Comparison of ENCODE assay signal across 18 cellular contexts in the genomic region with DNA sequence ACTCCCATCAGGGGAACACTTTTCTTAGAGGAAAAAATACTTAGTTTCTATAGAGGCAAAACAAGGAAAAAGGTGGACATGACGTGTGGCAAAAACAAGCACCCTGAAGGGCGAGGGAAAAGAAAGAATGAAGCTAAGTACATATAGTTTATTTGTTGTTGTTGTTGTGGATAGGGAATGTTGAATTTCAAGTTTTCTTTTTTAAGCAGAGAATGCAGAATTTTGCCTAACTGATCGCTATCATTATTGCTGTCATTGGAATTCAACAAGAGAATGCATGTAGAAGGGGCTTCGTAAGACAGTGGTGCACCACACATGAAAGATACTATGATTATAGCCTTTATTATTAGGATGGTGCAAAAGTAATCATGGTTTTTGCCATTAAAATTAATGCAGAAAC.
DNase-seq lines count a peak whose midpoint lies in the region; TF ChIP-seq lines count a peak whose summit lies in the region.
"Had no signal": no experiment of that assay in that cellular context is flagged by ENCODE, and none has a peak within 500 bp of the region (broad histone marks: within the 10 kb centered on the region; RNA-seq: fewer than 3 reads in every experiment).

No MANE protein-coding gene starts in this region.

- H3K4me1 ChIP-seq in endodermal cell (ENCODE audit: control insufficient read depth, insufficient read depth, low read length), result peaks cover 9% of the 10 kb centered on the region
- H3K4me1 ChIP-seq in effector memory CD4-positive, alpha-beta T cell (ENCODE audit: control insufficient read depth, insufficient read depth, low read length, poor library complexity, severe bottlenecking), result no peaks in the 10 kb centered on the region
- H3K4me1 ChIP-seq: BLaER1 had no signal

- DNase-seq in activated CD4-positive, alpha-beta T cell treated with anti-CD3 and anti-CD28 coated beads, Interleukin-2, amount 10 ng/mL, durations not matched to agents 24 days and 14 days, result peak; percentile 7
- DNase-seq in activated CD4-positive, alpha-beta T cell treated with anti-CD3 and anti-CD28 coated beads, Interleukin-2, amount 50 U/mL, for 48 hours, result no peak
- no peak for DNase-seq in endodermal cell
- no peak for DNase-seq in progenitor cell of endocrine pancreas (ENCODE audit: low spot score, unreplicated experiment)
- no peak for DNase-seq in SW 1271 (lab: John Stamatoyannopoulos, UW)
- no peak for DNase-seq in effector memory CD4-positive, alpha-beta T cell
- DNase-seq in SK-N-DZ (ENCODE audit: low spot score), result no peak
- DNase-seq: CD4-positive, CD25-positive, alpha-beta regulatory T cell; CD8-positive, alpha-beta T cell; DMS 273 treated with DMSO at 0.1 percent for 48 hours; DMS79; GDM1; H9 had no signal

- 86 to 89% methylated on average over 4 of the region's 4 CpGs for WGBS in endodermal cell (ENCODE audit: insufficient coverage in 1 of 2, insufficient read length in 1 of 2), 2 experiments

- H3K9me3 ChIP-seq in endodermal cell (ENCODE audit: control insufficient read depth, low read length), result peaks cover 14% of the 10 kb centered on the region
- no peaks in the 10 kb centered on the region for H3K9me3 ChIP-seq in effector memory CD4-positive, alpha-beta T cell (ENCODE audit: control insufficient read depth, low read length)
- H3K9me3 ChIP-seq: BLaER1 had no signal

- H3K36me3 ChIP-seq in endodermal cell (ENCODE audit: control insufficient read depth, insufficient read depth, low read length), result no peaks in the 10 kb centered on the region
- no peaks in the 10 kb centered on the region for H3K36me3 ChIP-seq in effector memory CD4-positive, alpha-beta T cell (ENCODE audit: control insufficient read depth, insufficient read depth, low read length)
- H3K36me3 ChIP-seq: BLaER1 had no signal

- H3K4me1 Mint-ChIP-seq in activated CD4-positive, alpha-beta T cell treated with anti-CD3 and anti-CD28 coated beads, Interleukin-2, amount 10 ng/mL, durations not matched to agents 24 days and 14 days, result no peaks in the 10 kb centered on the region
- peaks cover 37% of the 10 kb centered on the region for H3K4me1 Mint-ChIP-seq in endodermal cell
- peaks cover 14% of the 10 kb centered on the region for H3K4me1 Mint-ChIP-seq in progenitor cell of endocrine pancreas (ENCODE audit: low read depth)
- H3K4me1 Mint-ChIP-seq: B cell; CD4-positive, CD25-positive, alpha-beta regulatory T cell had no signal

- H3K27me3 Mint-ChIP-seq in activated CD4-positive, alpha-beta T cell treated with anti-CD3 and anti-CD28 coated beads, Interleukin-2, amount 10 ng/mL, durations not matched to agents 24 days and 14 days, result peaks cover 4% of the 10 kb centered on the region
- H3K27me3 Mint-ChIP-seq in endodermal cell (ENCODE audit: insufficient read depth) (no peaks in the 10 kb centered on the region), progenitor cell of endocrine pancreas (no peaks in the 10 kb centered on the region)
- H3K27me3 Mint-ChIP-seq: B cell; CD4-positive, CD25-positive, alpha-beta regulatory T cell had no signal

- H3K9ac ChIP-seq in endodermal cell (ENCODE audit: extremely low read depth, low read length, poor library complexity, severe bottlenecking), result no peak overlapping the region
- H3K9ac ChIP-seq: BLaER1, GM23248 had no signal

- no peak overlapping the region for H3K4me3 Mint-ChIP-seq in activated CD4-positive, alpha-beta T cell treated with anti-CD3 and anti-CD28 coated beads, Interleukin-2, amount 10 ng/mL, durations not matched to agents 24 days and 14 days
- H3K4me3 Mint-ChIP-seq in endodermal cell (no peak overlapping the region), progenitor cell of endocrine pancreas (ENCODE audit: low read depth) (no peak overlapping the region)
- H3K4me3 Mint-ChIP-seq: B cell; CD4-positive, CD25-positive, alpha-beta regulatory T cell; CD8-positive, alpha-beta T cell; H9 had no signal

- intact Hi-C loops in activated CD4-positive, alpha-beta T cell treated with anti-CD3 and anti-CD28 coated beads, Interleukin-2, amount 10 ng/mL, durations not matched to agents 24 days and 14 days (cut with micrococcal nuclease), result no loop called here

- no peak overlapping the region for H3K27ac ChIP-seq in endodermal cell (ENCODE audit: low read depth, low read length)
- H3K27ac ChIP-seq in effector memory CD4-positive, alpha-beta T cell (ENCODE audit: insufficient read depth, low read length, poor library complexity, severe bottlenecking), result no peak overlapping the region
- H3K27ac ChIP-seq: 22Rv1, BLaER1, GM23248 had no signal

- H3K4me3 ChIP-seq in endodermal cell (ENCODE audit: low read length), result no peak overlapping the region
- H3K4me3 ChIP-seq in effector memory CD4-positive, alpha-beta T cell (ENCODE audit: insufficient read depth, low read depth, low read length, poor library complexity, severe bottlenecking), result no peak overlapping the region
- H3K4me3 ChIP-seq: BLaER1, GM12878, GM23248 had no signal

- no peaks in the 10 kb centered on the region for H3K36me3 Mint-ChIP-seq in activated CD4-positive, alpha-beta T cell treated with anti-CD3 and anti-CD28 coated beads, Interleukin-2, amount 10 ng/mL, durations not matched to agents 24 days and 14 days (ENCODE audit: low read depth)
- H3K36me3 Mint-ChIP-seq in endodermal cell (ENCODE audit: low read depth), result no peaks in the 10 kb centered on the region
- H3K36me3 Mint-ChIP-seq in progenitor cell of endocrine pancreas (ENCODE audit: insufficient read depth), result no peaks in the 10 kb centered on the region
- H3K36me3 Mint-ChIP-seq: CD4-positive, CD25-positive, alpha-beta regulatory T cell; CD8-positive, alpha-beta T cell had no signal

- H3K27ac Mint-ChIP-seq in activated CD4-positive, alpha-beta T cell treated with anti-CD3 and anti-CD28 coated beads, Interleukin-2, amount 10 ng/mL, durations not matched to agents 24 days and 14 days, result no peak overlapping the region
- H3K27ac Mint-ChIP-seq in endodermal cell (peak overlapping the region; percentile 19), progenitor cell of endocrine pancreas (peak overlapping the region; percentile 1)
- H3K27ac Mint-ChIP-seq: B cell; CD4-positive, CD25-positive, alpha-beta regulatory T cell; CD8-positive, alpha-beta T cell had no signal

- TF ChIP-seq CTCF in endodermal cell (conservative IDR thresholded peaks at IDR 0.05), result no peak
- no peak for TF ChIP-seq CTCF in progenitor cell of endocrine pancreas (IDR thresholded peaks at IDR 0.05; ENCODE audit: unreplicated experiment)

- H3K27me3 ChIP-seq in endodermal cell (ENCODE audit: control insufficient read depth, insufficient read depth, low read length, poor library complexity, severe bottlenecking), result no peaks in the 10 kb centered on the region
- H3K27me3 ChIP-seq in effector memory CD4-positive, alpha-beta T cell (replicated peaks; ENCODE audit: control insufficient read depth, insufficient read depth, low read length, poor library complexity, severe bottlenecking), result no peaks in the 10 kb centered on the region
- H3K27me3 ChIP-seq: BLaER1 had no signal

- no peaks in the 10 kb centered on the region for H3K9me3 Mint-ChIP-seq in activated CD4-positive, alpha-beta T cell treated with anti-CD3 and anti-CD28 coated beads, Interleukin-2, amount 10 ng/mL, durations not matched to agents 24 days and 14 days
- H3K9me3 Mint-ChIP-seq in endodermal cell (peaks cover 5% of the 10 kb centered on the region), progenitor cell of endocrine pancreas (ENCODE audit: low read depth) (no peaks in the 10 kb centered on the region)
- H3K9me3 Mint-ChIP-seq: CD8-positive, alpha-beta T cell had no signal
